In genomic region chr10:49118450-49118849, GRCh38 we compare ENCODE assay signal across 1 cellular context.
TF ChIP-seq lines count a peak whose summit lies in the region.

No MANE protein-coding gene starts in this region.

TF ChIP-seq in K562, 482 proteins besides CTCF, POLR2A, EP300 and RAD21:
- no peak for TF ChIP-seq ZNF140 (CRISPR knock-in tag; IDR thresholded peaks at IDR 0.05)
- TF ChIP-seq PKNOX1 (IDR thresholded peaks at IDR 0.05) = peak; percentile 88
- peak; percentile 66 for TF ChIP-seq NFYB (IDR thresholded peaks at IDR 0.05; ENCODE audit: extremely low read depth, insufficient read length)
- TF ChIP-seq ZNF764 (CRISPR knock-in tag; IDR thresholded peaks at IDR 0.05; ENCODE audit: low read depth) = no peak
- 0 out of 2 replicates have a peak, but pooled peaks have one; percentile 37 for TF ChIP-seq ELF4 (CRISPR knock-in tag; IDR thresholded peaks at IDR 0.05)
- TF ChIP-seq CLOCK (CRISPR knock-in tag; IDR thresholded peaks at IDR 0.05; ENCODE audit: borderline replicate concordance) = no peak
- TF ChIP-seq ZNF609 (CRISPR knock-in tag; IDR thresholded peaks at IDR 0.05; ENCODE audit: borderline replicate concordance) = no peak
- no peak for TF ChIP-seq ELK3 (CRISPR knock-in tag; IDR thresholded peaks at IDR 0.05)
